Comparison of ENCODE assay signal across 26 cellular contexts in genomic region chr5:64585654-64586053, GRCh38.
"Had no signal": no experiment of that assay in that cellular context is flagged by ENCODE, and none has a peak within 500 bp of the region (broad histone marks: within the 10 kb centered on the region; RNA-seq: fewer than 3 reads in every experiment).

No MANE protein-coding gene starts in this region.

- H3K27me3 ChIP-seq: body of pancreas, esophagus muscularis mucosa, pancreas, vagina had no signal

- H3K27ac ChIP-seq: body of pancreas, esophagus muscularis mucosa, lower lobe of right lung, pancreas, psoas muscle, vagina had no signal

- H3K4me1 ChIP-seq: body of pancreas, lower lobe of right lung, pancreas, psoas muscle, vagina had no signal

- H3K9me3 ChIP-seq: body of pancreas, esophagus muscularis mucosa, lower lobe of right lung, pancreas, psoas muscle, vagina had no signal

- H3K4me3 ChIP-seq: body of pancreas, esophagus muscularis mucosa, lower lobe of right lung, pancreas, psoas muscle, vagina had no signal

- ATAC-seq: activated CD8-positive, alpha-beta T cell treated with anti-CD3 and anti-CD28 coated beads for 36 hours; activated naive CD8-positive, alpha-beta T cell treated with anti-CD3 and anti-CD28 coated beads, Interleukin-2, amount 50 U/mL, for 24 hours; activated T-cell treated with anti-CD3 and anti-CD28 coated beads, Interleukin-2, amount 50 U/mL, for 4 hours; activated T-helper 17 cell treated with anti-CD3 and anti-CD28 coated beads, Interleukin-2, amount 50 U/mL, for 72 hours; body of pancreas; naive thymus-derived CD8-positive, alpha-beta T cell; pancreas; psoas muscle; SK-N-SH treated with all-trans-retinoic acid at 6 μM for 48 hours had no signal

- H3K36me3 ChIP-seq: esophagus muscularis mucosa, lower lobe of right lung, pancreas, vagina had no signal

- DNase-seq: activated B cell treated with CpG ODN at 0.5 μM for 24 hours; activated CD4-positive, alpha-beta T cell treated with anti-CD3 and anti-CD28 coated beads, Interleukin-2, amount 50 U/mL, for 1 hour; activated CD8-positive, alpha-beta T cell treated with anti-CD3 and anti-CD28 coated beads for 36 hours; activated gamma-delta T cell treated with Interleukin-2 at 50 U/mL for 16 hours; activated naive CD8-positive, alpha-beta T cell treated with anti-CD3 and anti-CD28 coated beads, Interleukin-2, amount 50 U/mL, for 24 hours; activated T-cell treated with anti-CD3 and anti-CD28 coated beads, Interleukin-2, amount 50 U/mL, for 4 hours; body of pancreas; central memory CD4-positive, alpha-beta T cell; dermis blood vessel endothelial cell; effector CD4-positive, alpha-beta T cell; head of caudate nucleus; hypothalamus; immature natural killer cell; kidney; lower lobe of right lung; mesenchymal stem cell; naive thymus-derived CD8-positive, alpha-beta T cell; nucleus accumbens; pancreas; psoas muscle; stimulated activated naive CD4-positive, alpha-beta T cell; T-helper 2 cell had no signal
